7 cellular contexts compared by ENCODE assay signal in genomic region chr16:66630561-66631260, GRCh38. TPM values are rescaled to one million over a fixed set of nuclear protein-coding genes. Genes with fewer than 3 reads are reported as not detected.
"Had no signal": no experiment of that assay in that cellular context is flagged by ENCODE, and none has a peak within 500 bp of the region (broad histone marks: within the 10 kb centered on the region; RNA-seq: fewer than 3 reads in every experiment).

No MANE protein-coding gene starts in this region.

RNA-seq across cellular contexts. Expression of gene CMTM2, which starts 51.4 kb away (rescaled TPM):
- total RNA-seq: stomach, subcutaneous adipose tissue, suprapubic skin, tibial nerve, ureter, urinary bladder, vagina had no signal
- polyA plus RNA-seq: urinary bladder had no signal
